Comparison of ENCODE assay signal across 20 cellular contexts in the genomic region with DNA sequence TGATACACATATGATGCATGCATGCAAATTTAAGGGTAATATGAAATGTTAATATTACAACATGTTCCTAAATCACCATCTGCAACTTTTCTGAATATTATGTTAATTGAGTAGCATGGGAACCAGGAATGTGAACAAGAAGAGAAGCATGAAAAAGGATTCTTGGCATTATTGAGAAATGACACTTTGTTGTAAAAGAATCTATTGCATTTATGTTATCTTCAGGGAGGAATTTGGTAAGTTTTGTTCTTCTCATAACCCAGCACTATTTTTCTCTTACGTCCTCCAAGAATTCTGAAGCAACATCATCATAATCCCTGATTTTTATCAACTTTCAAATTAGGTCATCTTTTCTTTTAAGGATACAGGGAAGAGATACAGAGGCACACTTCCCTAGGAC.
DNase-seq lines count a peak whose midpoint lies in the region; ATAC-seq and TF ChIP-seq lines count a peak whose summit lies in the region.
"Had no signal": no experiment of that assay in that cellular context is flagged by ENCODE, and none has a peak within 500 bp of the region (broad histone marks: within the 10 kb centered on the region; RNA-seq: fewer than 3 reads in every experiment).

No MANE protein-coding gene starts in this region.

- intact Hi-C loops in MCF 10A (cut with micrococcal nuclease), result no loop called here

- DNase-seq in AG04449 (ENCODE audit: low read depth, low spot score) (peak; percentile 23), GM04503 (ENCODE audit: low read depth) (peak; percentile 7), brain microvascular endothelial cell (peak; percentile 9), iris pigment epithelial cell (ENCODE audit: low read depth) (peak; percentile 55), NCI-H2227 (lab: John Stamatoyannopoulos, UW; ENCODE audit: unreplicated experiment) (no peak), MCF 10A (ENCODE audit: unreplicated experiment) (no peak)
- no peak for DNase-seq in activated naive CD4-positive, alpha-beta T cell treated with anti-CD3 and anti-CD28 coated beads, Interleukin-2, amount 10 ng/mL, durations not matched to agents 7 days and 5 days
- DNase-seq: 8988T; Calu3; CD8-positive, alpha-beta T cell; KG1; MV-4-11; NCI-H1417; NCI-H187; NCI-H226; NCI-H524; NCI-H82; SHP77 had no signal

- peaks cover 31% of the 10 kb centered on the region for H3K4me1 Mint-ChIP-seq in activated naive CD4-positive, alpha-beta T cell treated with anti-CD3 and anti-CD28 coated beads, Interleukin-2, amount 10 ng/mL, durations not matched to agents 7 days and 5 days
- no peaks in the 10 kb centered on the region for H3K4me1 Mint-ChIP-seq in MCF 10A (ENCODE audit: insufficient read depth, unreplicated experiment)

- H3K4me3 ChIP-seq in AG04449 (ENCODE audit: low read depth, low read length) (no peak overlapping the region), brain microvascular endothelial cell (ENCODE audit: low read depth, low read length) (no peak overlapping the region)
- H3K4me3 ChIP-seq: BLaER1 treated with 17β-estradiol and CSF1 and Interleukin-3, amounts not matched to agents 10 nM and 100 nM had no signal

- CTCF ChIA-PET in AG04449 (lab: Yijun Ruan, JAX), result no interaction called here
- CTCF ChIA-PET in activated naive CD4-positive, alpha-beta T cell treated with anti-CD3 and anti-CD28 coated beads, Interleukin-2, amount 10 ng/mL, durations not matched to agents 7 days and 5 days (lab: Charles Lee), result no interaction called here
- CTCF ChIA-PET in MCF 10A (lab: Yijun Ruan, JAX), result no interaction called here

- POLR2A ChIA-PET in AG04449 (lab: Yijun Ruan, JAX) (no interaction called here), MCF 10A (lab: Yijun Ruan, JAX) (no interaction called here)

- no peaks in the 10 kb centered on the region for H3K9me3 Mint-ChIP-seq in activated naive CD4-positive, alpha-beta T cell treated with anti-CD3 and anti-CD28 coated beads, Interleukin-2, amount 10 ng/mL, durations not matched to agents 7 days and 5 days
- H3K9me3 Mint-ChIP-seq in MCF 10A (ENCODE audit: unreplicated experiment), result no peaks in the 10 kb centered on the region
- H3K9me3 Mint-ChIP-seq: CD8-positive, alpha-beta T cell had no signal

- no peak for TF ChIP-seq CTCF in AG04449 (IDR thresholded peaks at IDR 0.05; ENCODE audit: insufficient read depth, low read length, missing control alignments)
- no peak for TF ChIP-seq CTCF in brain microvascular endothelial cell (IDR thresholded peaks at IDR 0.05; ENCODE audit: low read depth, low read length, missing control alignments)
- TF ChIP-seq CTCF in MCF 10A (IDR thresholded peaks at IDR 0.05; ENCODE audit: unreplicated experiment), result no peak

- H3K4me3 Mint-ChIP-seq in activated naive CD4-positive, alpha-beta T cell treated with anti-CD3 and anti-CD28 coated beads, Interleukin-2, amount 10 ng/mL, durations not matched to agents 7 days and 5 days, result no peak overlapping the region
- H3K4me3 Mint-ChIP-seq in MCF 10A (ENCODE audit: unreplicated experiment), result no peak overlapping the region
- H3K4me3 Mint-ChIP-seq: CD8-positive, alpha-beta T cell had no signal

- peak overlapping the region; percentile 40 for H3K27ac ChIP-seq in brain microvascular endothelial cell
- H3K27ac ChIP-seq: BLaER1 treated with 17β-estradiol and CSF1 and Interleukin-3, amounts not matched to agents 10 nM and 100 nM had no signal

- no peaks in the 10 kb centered on the region for H3K27me3 ChIP-seq in brain microvascular endothelial cell (replicated peaks)
- H3K27me3 ChIP-seq: BLaER1 treated with 17β-estradiol and CSF1 and Interleukin-3, amounts not matched to agents 10 nM and 100 nM had no signal

- ATAC-seq in GM21723 (IDR thresholded peaks at IDR 0.05; ENCODE audit: unreplicated experiment), result no peak
- ATAC-seq: CD8-positive, alpha-beta T cell had no signal

- H3K27ac Mint-ChIP-seq in activated naive CD4-positive, alpha-beta T cell treated with anti-CD3 and anti-CD28 coated beads, Interleukin-2, amount 10 ng/mL, durations not matched to agents 7 days and 5 days, result no peak overlapping the region
- H3K27ac Mint-ChIP-seq in MCF 10A (ENCODE audit: low read depth, unreplicated experiment), result no peak overlapping the region
- H3K27ac Mint-ChIP-seq: CD8-positive, alpha-beta T cell had no signal

- peaks cover 2% of the 10 kb centered on the region for H3K36me3 Mint-ChIP-seq in activated naive CD4-positive, alpha-beta T cell treated with anti-CD3 and anti-CD28 coated beads, Interleukin-2, amount 10 ng/mL, durations not matched to agents 7 days and 5 days
- H3K36me3 Mint-ChIP-seq in MCF 10A (ENCODE audit: insufficient read depth, unreplicated experiment), result no peaks in the 10 kb centered on the region
- H3K36me3 Mint-ChIP-seq: CD8-positive, alpha-beta T cell had no signal

- H3K36me3 ChIP-seq in brain microvascular endothelial cell (replicated peaks), result no peaks in the 10 kb centered on the region
- H3K36me3 ChIP-seq: BLaER1 treated with 17β-estradiol and CSF1 and Interleukin-3, amounts not matched to agents 10 nM and 100 nM had no signal

- H3K27me3 Mint-ChIP-seq in activated naive CD4-positive, alpha-beta T cell treated with anti-CD3 and anti-CD28 coated beads, Interleukin-2, amount 10 ng/mL, durations not matched to agents 7 days and 5 days, result no peaks in the 10 kb centered on the region
- H3K27me3 Mint-ChIP-seq in MCF 10A (ENCODE audit: insufficient read depth, unreplicated experiment), result peaks cover 5% of the 10 kb centered on the region

- BruUV-seq in MCF 10A (replicated peaks; lab: Mats Ljungman, UMichigan), result no TSS peak

- in situ Hi-C loops in brain microvascular endothelial cell (cut with HindIII; ENCODE audit: low pct_ligation_motif_present, low sequenced_read_pairs), result no loop called here

Comparison
In these comparisons a context has a peak if more than half of its experiments do, and no peak if none do; other contexts are left out.
1. DNase-seq: peak in AG04449 (single experiment), GM04503 (single experiment), brain microvascular endothelial cell (single experiment) and iris pigment epithelial cell (single experiment); none in NCI-H2227 (single experiment), activated naive CD4-positive, alpha-beta T cell treated with anti-CD3 and anti-CD28 coated beads, Interleukin-2, amount 10 ng/mL, durations not matched to agents 7 days and 5 days (single experiment) and MCF 10A (single experiment).